Comparison of ENCODE assay signal across 8 cellular contexts in genomic region chr1:184052194-184052559, GRCh38. TPM values are rescaled to one million over a fixed set of nuclear protein-coding genes. Genes with fewer than 3 reads are reported as not detected.
A peak's percentile ranks its signal among the peaks of the same experiment; 100 is the strongest.
DNase-seq lines count a peak whose midpoint lies in the region; ATAC-seq and TF ChIP-seq lines count a peak whose summit lies in the region.

No MANE protein-coding gene starts in this region.

- DNase-seq in PC-3: no peak
- no peak for DNase-seq in epithelial cell of proximal tubule (ENCODE audit: low read depth)
- no peak for DNase-seq in psoas muscle
- no peak for DNase-seq in NCI-H2227 (lab: John Stamatoyannopoulos, UW; ENCODE audit: unreplicated experiment)
- no peak for DNase-seq in GM19238 (ENCODE audit: insufficient read length, low spot score)

- H3K36me3 ChIP-seq in PC-3 (ENCODE audit: low read depth, low read length): no peaks in the 10 kb centered on the region
- peaks cover 0 to 19% of the 10 kb centered on the region in 2 donors for H3K36me3 ChIP-seq in psoas muscle (ENCODE audit: insufficient read depth in 1 of 2, low read depth in 1 of 2)

- peaks cover 6% of the 10 kb centered on the region for H3F3A ChIP-seq in PC-3 (ENCODE audit: low read length, unreplicated experiment)

- peak overlapping the region; percentile 89 for H3K9ac ChIP-seq in PC-3 (ENCODE audit: low read length)

- peak; percentile 12 for ATAC-seq in GM21723 (IDR thresholded peaks at IDR 0.05; ENCODE audit: unreplicated experiment)
- no peak for ATAC-seq in PC-3
- ATAC-seq in psoas muscle: no peak
- no peak for ATAC-seq in GM19351 (IDR thresholded peaks at IDR 0.05; ENCODE audit: unreplicated experiment)
- ATAC-seq in GM19455 (IDR thresholded peaks at IDR 0.05; ENCODE audit: unreplicated experiment): no peak

- intact Hi-C loops in PC-3 (cut with micrococcal nuclease) (no loop called here), psoas muscle (cut with DNase I) (no loop called here)

- peak overlapping the region; percentile 95 for H3K4me2 ChIP-seq in PC-3 (ENCODE audit: low read length)

- peak overlapping the region; percentile 87 for H3K4me3 ChIP-seq in PC-3 (ENCODE audit: low read length)
- H3K4me3 ChIP-seq in epithelial cell of proximal tubule (ENCODE audit: low read depth, low read length): peak overlapping the region; percentile 94
- H3K4me3 ChIP-seq in psoas muscle: peak overlapping the region; percentile 80

- TF ChIP-seq CTCF in PC-3 (conservative IDR thresholded peaks at IDR 0.05; ENCODE audit: low read depth, low read length): no peak
- no peak for TF ChIP-seq CTCF in epithelial cell of proximal tubule (conservative IDR thresholded peaks at IDR 0.05; ENCODE audit: low read depth, low read length)
- no peak for TF ChIP-seq CTCF in psoas muscle (IDR thresholded peaks at IDR 0.05)

- no peaks in the 10 kb centered on the region for H3K9me2 ChIP-seq in PC-3 (replicated peaks; ENCODE audit: low read length)

- H3K27me3 ChIP-seq in PC-3 (ENCODE audit: low read length): no peaks in the 10 kb centered on the region
- no peaks in the 10 kb centered on the region for H3K27me3 ChIP-seq in psoas muscle (ENCODE audit: insufficient read depth in 3 of 3, low read length in 2 of 3)

- peak overlapping the region; percentile 60 for H3K27ac ChIP-seq in PC-3 (ENCODE audit: low read length)
- peak overlapping the region; percentile 83 for H3K27ac ChIP-seq in psoas muscle

- no peaks in the 10 kb centered on the region for H4K20me1 ChIP-seq in PC-3 (ENCODE audit: low read length)

- no peaks in the 10 kb centered on the region for H3K9me3 ChIP-seq in PC-3 (ENCODE audit: low read length)
- no peaks in the 10 kb centered on the region for H3K9me3 ChIP-seq in psoas muscle

- CTCF ChIA-PET in PC-3 (lab: Charles Lee): no interaction called here

- H2AFZ ChIP-seq in PC-3 (ENCODE audit: low read length): peak overlapping the region; percentile 93

- WGBS in psoas muscle, 3 donors: 4 to 9% (median 4%) methylated on average over 7 of the region's 7 CpGs

- H3K4me1 ChIP-seq in PC-3 (ENCODE audit: insufficient read depth, low read length): peaks cover 26% of the 10 kb centered on the region
- peaks cover 29% of the 10 kb centered on the region for H3K4me1 ChIP-seq in psoas muscle

- POLR2A ChIA-PET in PC-3 (lab: Charles Lee; ENCODE audit: unreplicated experiment): interaction anchor here (0.6 kb wide), 1 partner anchor 415 kb away, joined by 3 read pairs; no protein-coding TSS in a partner anchor

- no TSS peak for BruUV-seq in PC-3 (replicated peaks; lab: Mats Ljungman, UMichigan)

- peaks cover 29% of the 10 kb centered on the region for H3K79me2 ChIP-seq in PC-3 (ENCODE audit: low read length)

RNA-seq across cellular contexts. Expression of gene TSEN15, which starts 0.6 kb away (rescaled TPM):
- total RNA-seq in PC-3 (2014; rRNA removed): 23.0 and 29.7 TPM in 2 replicates
- 32.9 and 53.5 TPM in 2 replicates for total RNA-seq in epithelial cell of proximal tubule
- 10 to 100 TPM; 21.0 to 32.1 (median 25.0) TPM for total RNA-seq in psoas muscle
- 10 to 100 TPM; 15.9 to 38.7 (median 19.3) TPM for polyA plus RNA-seq in psoas muscle

RNA-seq across cellular contexts. Expression of gene COLGALT2, which starts 14.6 kb away (rescaled TPM):
- total RNA-seq in PC-3 (2014; rRNA removed): 0.26 and 0.86 TPM in 2 replicates
- total RNA-seq in epithelial cell of proximal tubule: 0.51 and 0.69 TPM in 2 replicates
- 10 to 100 TPM in 1 of 4 donors, 1 to 10 TPM in 3; 2.1 to 15.5 (median 6.4) TPM for total RNA-seq in psoas muscle
- polyA plus RNA-seq in psoas muscle: 1 to 10 TPM in 2 of 3 donors, under 1 TPM in 1; 0.83 to 1.9 (median 1.4) TPM
